Comparison of ENCODE assay signal across 20 cellular contexts in genomic region chr5:171848911-171849520, GRCh38.
DNase-seq lines count a peak whose midpoint lies in the region; ATAC-seq and TF ChIP-seq lines count a peak whose summit lies in the region.
"Had no signal": no experiment of that assay in that cellular context is flagged by ENCODE, and none has a peak within 500 bp of the region (broad histone marks: within the 10 kb centered on the region; RNA-seq: fewer than 3 reads in every experiment).

No MANE protein-coding gene starts in this region.

- CTCF ChIA-PET in activated CD4-positive, alpha-beta T cell treated with anti-CD3 and anti-CD28 coated beads, Interleukin-2, amount 10 ng/mL, durations not matched to agents 7 days and 5 days (lab: Charles Lee): interaction anchor here (0.6 kb wide), 1 partner anchor 301 kb away, joined by 3 read pairs; no protein-coding TSS in a partner anchor

- H3K4me1 ChIP-seq in left ventricle myocardium inferior (peaks cover 26% of the 10 kb centered on the region), stomach (no peaks in the 10 kb centered on the region)
- H3K4me1 ChIP-seq: BE2C had no signal

- H3K36me3 Mint-ChIP-seq in activated CD4-positive, alpha-beta T cell treated with anti-CD3 and anti-CD28 coated beads, Interleukin-2, amount 10 ng/mL, durations not matched to agents 7 days and 5 days (ENCODE audit: low read depth): no peaks in the 10 kb centered on the region

- no peak overlapping the region for H3K27ac Mint-ChIP-seq in activated CD4-positive, alpha-beta T cell treated with anti-CD3 and anti-CD28 coated beads, Interleukin-2, amount 10 ng/mL, durations not matched to agents 7 days and 5 days
- H3K27ac Mint-ChIP-seq: CD4-positive, alpha-beta T cell had no signal

- 84 to 95% (median 93%) methylated on average over 6 of the region's 6 CpGs for WGBS in stomach, 5 donors

- H3K4me3 ChIP-seq in left ventricle myocardium inferior (no peak overlapping the region), cardiac fibroblast (replicated peaks in 1 of 2; ENCODE audit: low read depth in 2 of 2, low read length in 2 of 2) (no peak overlapping the region), fibroblast of the aortic adventitia (ENCODE audit: low read depth, low read length) (no peak overlapping the region), stomach (no peak overlapping the region)
- H3K4me3 ChIP-seq: GM12878 had no signal

- H3K9me3 ChIP-seq in left ventricle myocardium inferior (replicated peaks) (no peaks in the 10 kb centered on the region), stomach (no peaks in the 10 kb centered on the region)
- H3K9me3 ChIP-seq: BE2C had no signal

- no peak overlapping the region for H3K4me3 Mint-ChIP-seq in activated CD4-positive, alpha-beta T cell treated with anti-CD3 and anti-CD28 coated beads, Interleukin-2, amount 10 ng/mL, durations not matched to agents 7 days and 5 days
- H3K4me3 Mint-ChIP-seq: CD4-positive, alpha-beta T cell had no signal

- TF ChIP-seq CTCF in left ventricle myocardium inferior (IDR thresholded peaks at IDR 0.05; ENCODE audit: borderline replicate concordance) (no peak), cardiac fibroblast (IDR thresholded peaks at IDR 0.05; ENCODE audit: low read depth, low read length) (peak; percentile 14), fibroblast of the aortic adventitia (IDR thresholded peaks at IDR 0.05; ENCODE audit: insufficient read depth, low read length) (no peak), stomach (IDR thresholded peaks at IDR 0.05) (no peak)

- no peak for ATAC-seq in left ventricle myocardium superior
- ATAC-seq: GM12878 had no signal

- no peaks in the 10 kb centered on the region for H3K9me3 Mint-ChIP-seq in activated CD4-positive, alpha-beta T cell treated with anti-CD3 and anti-CD28 coated beads, Interleukin-2, amount 10 ng/mL, durations not matched to agents 7 days and 5 days
- H3K9me3 Mint-ChIP-seq: CD4-positive, alpha-beta T cell had no signal

- no peaks in the 10 kb centered on the region for H3K27me3 Mint-ChIP-seq in activated CD4-positive, alpha-beta T cell treated with anti-CD3 and anti-CD28 coated beads, Interleukin-2, amount 10 ng/mL, durations not matched to agents 7 days and 5 days
- H3K27me3 Mint-ChIP-seq: CD4-positive, alpha-beta T cell had no signal

- intact Hi-C loops in left ventricle myocardium inferior (cut with micrococcal nuclease) (no loop called here), left ventricle myocardium superior (cut with micrococcal nuclease) (no loop called here), stomach (cut with DNase I; ENCODE audit: low total_unique reads) (no loop called here)

- no peak for DNase-seq in left ventricle myocardium inferior
- no peak for DNase-seq in left ventricle myocardium superior
- peak in 1 of 2 donors; percentile 64 for DNase-seq in cardiac fibroblast (ENCODE audit: low read depth in 2 of 2)
- DNase-seq in fibroblast of the aortic adventitia (ENCODE audit: low read depth): peak; percentile 54
- no peak for DNase-seq in GOT3 (lab: John Stamatoyannopoulos, UW)
- no peak for DNase-seq in stomach
- no peak for DNase-seq in activated CD4-positive, alpha-beta T cell treated with anti-CD3 and anti-CD28 coated beads, Interleukin-2, amount 10 ng/mL, durations not matched to agents 7 days and 5 days
- DNase-seq in COLO829 (ENCODE audit: low spot score): no peak
- DNase-seq: BE2C; Calu3; CD4-positive, alpha-beta T cell; EL; NCI-H1417 treated with DMSO at 0.1 percent for 48 hours; NCI-H187 treated with DMSO at 0.1 percent for 48 hours; NCI-H226; NCI-H524; RPMI8226; SIG-M5 had no signal

- H3K27me3 ChIP-seq in left ventricle myocardium inferior (ENCODE audit: low read depth): no peaks in the 10 kb centered on the region
- H3K27me3 ChIP-seq in stomach: no peaks in the 10 kb centered on the region
- H3K27me3 ChIP-seq: BE2C had no signal

- POLR2A ChIA-PET in activated CD4-positive, alpha-beta T cell treated with anti-CD3 and anti-CD28 coated beads, Interleukin-2, amount 10 ng/mL, durations not matched to agents 7 days and 5 days (lab: Charles Lee): no interaction called here

- TF ChIP-seq EP300 in stomach (IDR thresholded peaks at IDR 0.05): no peak

- no peaks in the 10 kb centered on the region for H3K36me3 ChIP-seq in left ventricle myocardium inferior
- peaks cover 0 to 5% (median 2%) of the 10 kb centered on the region in 4 donors for H3K36me3 ChIP-seq in stomach
- H3K36me3 ChIP-seq: BE2C had no signal

- no peaks in the 10 kb centered on the region for H3K4me1 Mint-ChIP-seq in activated CD4-positive, alpha-beta T cell treated with anti-CD3 and anti-CD28 coated beads, Interleukin-2, amount 10 ng/mL, durations not matched to agents 7 days and 5 days

- peak overlapping the region; percentile 54 for H3K27ac ChIP-seq in left ventricle myocardium inferior (replicated peaks)
- H3K27ac ChIP-seq in stomach: no peak overlapping the region
- H3K27ac ChIP-seq: KMS-11 had no signal

- no peak for TF ChIP-seq POLR2A in stomach (IDR thresholded peaks at IDR 0.05)
